ENCODE assay signal across 25 cellular contexts in the genomic region with DNA sequence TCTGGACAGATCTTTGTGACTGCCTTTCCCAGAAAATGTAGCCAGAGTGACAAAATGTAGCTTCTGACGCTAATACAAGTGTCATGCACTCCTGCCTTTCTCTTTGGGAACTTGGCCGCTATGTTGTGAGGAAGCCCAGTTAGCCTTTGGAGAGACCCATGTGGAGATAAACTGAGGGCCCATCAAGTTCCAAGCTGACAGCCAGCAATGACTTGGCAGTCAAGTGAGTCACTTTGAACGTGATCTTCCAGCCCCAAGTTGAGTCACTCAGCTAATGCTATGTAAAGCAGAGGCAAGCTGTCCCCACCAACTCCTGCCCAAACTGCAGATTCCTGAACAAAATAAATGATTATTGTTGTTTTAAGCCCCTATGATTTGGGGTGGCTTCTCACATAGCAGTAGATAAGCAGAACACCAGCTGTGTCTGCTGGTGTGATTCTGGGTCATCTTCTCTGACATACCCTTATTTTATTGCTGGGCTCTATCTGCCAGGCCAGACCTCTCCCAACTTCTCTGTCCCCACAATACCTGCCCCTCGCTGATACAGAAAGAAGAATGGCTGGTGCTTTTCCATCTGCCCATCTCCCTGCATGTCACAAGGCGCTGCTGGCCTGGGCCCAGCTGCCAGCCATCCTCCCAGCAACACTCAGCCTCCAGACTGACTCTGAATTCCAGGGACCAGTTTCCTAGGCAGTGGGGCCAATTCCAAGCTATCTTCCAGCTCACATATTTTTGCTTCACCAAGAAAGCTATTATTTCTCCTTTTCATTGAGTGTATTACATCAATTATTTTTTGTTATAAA.
A peak's percentile ranks its signal among the peaks of the same experiment; 100 is the strongest.
DNase-seq lines count a peak whose midpoint lies in the region; ATAC-seq, FAIRE-seq and TF ChIP-seq lines count a peak whose summit lies in the region.
"Had no signal": no experiment of that assay in that cellular context is flagged by ENCODE, and none has a peak within 500 bp of the region (broad histone marks: within the 10 kb centered on the region; RNA-seq: fewer than 3 reads in every experiment).

No MANE protein-coding gene starts in this region.

- no peaks in the 10 kb centered on the region for H3K36me3 ChIP-seq in heart left ventricle
- no peaks in the 10 kb centered on the region for H3K36me3 ChIP-seq in bronchial epithelial cell (ENCODE audit: control insufficient read depth, insufficient read depth, low read length)
- H3K36me3 ChIP-seq in upper lobe of left lung: no peaks in the 10 kb centered on the region
- H3K36me3 ChIP-seq: BE2C, heart right ventricle, tibial artery had no signal

- no peak overlapping the region for H3K27ac ChIP-seq in heart left ventricle
- no peak overlapping the region for H3K27ac ChIP-seq in upper lobe of left lung
- H3K27ac ChIP-seq: A549, heart right ventricle, skin epidermis, tibial artery had no signal

- peaks cover 3% of the 10 kb centered on the region for H3K4me1 Mint-ChIP-seq in activated naive CD8-positive, alpha-beta T cell treated with anti-CD3 and anti-CD28 coated beads for 36 hours
- H3K4me1 Mint-ChIP-seq: CD8-positive, alpha-beta memory T cell had no signal

- H3K36me3 Mint-ChIP-seq in activated naive CD8-positive, alpha-beta T cell treated with anti-CD3 and anti-CD28 coated beads for 36 hours: no peaks in the 10 kb centered on the region
- H3K36me3 Mint-ChIP-seq: CD8-positive, alpha-beta memory T cell had no signal

- H3K9me3 Mint-ChIP-seq in activated naive CD8-positive, alpha-beta T cell treated with anti-CD3 and anti-CD28 coated beads for 36 hours: no peaks in the 10 kb centered on the region
- H3K9me3 Mint-ChIP-seq: activated T-cell treated with anti-CD3 and anti-CD28 coated beads, Interleukin-2, amount 50 U/mL, for 24 hours; stimulated activated naive CD8-positive, alpha-beta T cell treated with anti-CD3 and anti-CD28 coated beads, Interleukin-15, Interleukin-2, amounts not matched to agents 100 ng/mL and 50 ng/mL, for 24 hours had no signal

- H3K4me3 ChIP-seq in heart left ventricle: no peak overlapping the region
- H3K4me3 ChIP-seq in bronchial epithelial cell (ENCODE audit: low read depth, low read length): no peak overlapping the region
- H3K4me3 ChIP-seq in upper lobe of left lung: no peak overlapping the region
- H3K4me3 ChIP-seq: A549, heart right ventricle, skin epidermis, tibial artery had no signal

- WGBS in heart left ventricle, 4 donors: 56 to 77% (median 66%) methylated on average over 5 of the region's 5 CpGs
- WGBS in upper lobe of left lung, 2 donors: 72 to 80% methylated on average over 5 of the region's 5 CpGs

- DNase-seq in heart left ventricle (no peak), cardiac septum (ENCODE audit: low spot score) (no peak), bronchial epithelial cell (ENCODE audit: low read depth) (peak; percentile 64), left ventricle myocardium superior (no peak), HuH-7.5 (ENCODE audit: low spot score) (no peak), upper lobe of left lung (no peak)
- no peak for DNase-seq in activated naive CD8-positive, alpha-beta T cell treated with anti-CD3 and anti-CD28 coated beads for 36 hours
- DNase-seq: activated CD4-positive, alpha-beta T cell treated with anti-CD3 and anti-CD28 coated beads for 48 hours; activated gamma-delta T cell; activated T-cell treated with anti-CD3 and anti-CD28 coated beads, Interleukin-2, amount 50 U/mL, for 24 hours; BE2C; CD8-positive, alpha-beta memory T cell; DMS153; GF-D8; heart right ventricle; Karpas-422; left colon; MV-4-11; NCI-H146; tibial artery had no signal

- no peak for FAIRE-seq in bronchial epithelial cell (lab: Jason Lieb, UNC)
- FAIRE-seq: A549 had no signal

- no peak overlapping the region for H3K4me3 Mint-ChIP-seq in activated naive CD8-positive, alpha-beta T cell treated with anti-CD3 and anti-CD28 coated beads for 36 hours
- H3K4me3 Mint-ChIP-seq: activated T-cell treated with anti-CD3 and anti-CD28 coated beads, Interleukin-2, amount 50 U/mL, for 24 hours; CD8-positive, alpha-beta memory T cell; stimulated activated naive CD8-positive, alpha-beta T cell treated with anti-CD3 and anti-CD28 coated beads, Interleukin-15, Interleukin-2, amounts not matched to agents 100 ng/mL and 50 ng/mL, for 24 hours had no signal

- H3K9me3 ChIP-seq in heart left ventricle (no peaks in the 10 kb centered on the region), upper lobe of left lung (no peaks in the 10 kb centered on the region)
- H3K9me3 ChIP-seq: A549, BE2C, heart right ventricle, tibial artery had no signal

- peak; percentile 26 to 60 (median 34) for ATAC-seq in heart left ventricle
- ATAC-seq in left ventricle myocardium superior: peak; percentile 63
- no peak for ATAC-seq in GM19328 (IDR thresholded peaks at IDR 0.05; ENCODE audit: unreplicated experiment)
- ATAC-seq in upper lobe of left lung (ENCODE audit: low FRiP score in 2 of 2): no peak
- ATAC-seq: A549, HCT116, left colon had no signal

- H3K27me3 ChIP-seq in heart left ventricle (peaks cover 0 to 37% (median 12%) of the 10 kb centered on the region in 9 donors), bronchial epithelial cell (ENCODE audit: control insufficient read depth, insufficient read depth, low read length) (no peaks in the 10 kb centered on the region), upper lobe of left lung (no peaks in the 10 kb centered on the region)
- H3K27me3 ChIP-seq: BE2C had no signal

- TF ChIP-seq POLR2A in heart left ventricle (IDR thresholded peaks at IDR 0.05) (no peak), upper lobe of left lung (IDR thresholded peaks at IDR 0.05) (no peak)

- peaks cover 32% of the 10 kb centered on the region for H3K27me3 Mint-ChIP-seq in activated naive CD8-positive, alpha-beta T cell treated with anti-CD3 and anti-CD28 coated beads for 36 hours

- TF ChIP-seq CTCF in heart left ventricle (IDR thresholded peaks at IDR 0.05) (no peak), bronchial epithelial cell (IDR thresholded peaks at IDR 0.05; ENCODE audit: insufficient read depth, low read length, severe bottlenecking) (no peak), upper lobe of left lung (IDR thresholded peaks at IDR 0.05) (no peak)

- intact Hi-C loops in heart left ventricle (cut with DNase I): loop anchor here in 2 of 10 donors (5.0 to 10.0 kb wide), 2 partner anchors 330 to 938 kb away; no protein-coding TSS in a partner anchor
- intact Hi-C loops in cardiac septum (cut with DNase I): no loop called here
- intact Hi-C loops in left ventricle myocardium superior (cut with micrococcal nuclease): no loop called here

- no peak for TF ChIP-seq EP300 in upper lobe of left lung (IDR thresholded peaks at IDR 0.05)

- no peak overlapping the region for H3K27ac Mint-ChIP-seq in activated naive CD8-positive, alpha-beta T cell treated with anti-CD3 and anti-CD28 coated beads for 36 hours
- H3K27ac Mint-ChIP-seq: activated T-cell treated with anti-CD3 and anti-CD28 coated beads, Interleukin-2, amount 50 U/mL, for 24 hours; CD8-positive, alpha-beta memory T cell; stimulated activated naive CD8-positive, alpha-beta T cell treated with anti-CD3 and anti-CD28 coated beads, Interleukin-15, Interleukin-2, amounts not matched to agents 100 ng/mL and 50 ng/mL, for 24 hours had no signal

- H3K4me1 ChIP-seq in heart left ventricle (peaks cover 0 to 3% (median 0%) of the 10 kb centered on the region in 12 donors), upper lobe of left lung (peaks cover 0 to 4% (median 0%) of the 10 kb centered on the region in 4 donors)
- H3K4me1 ChIP-seq: A549, BE2C had no signal

Comparison
In these comparisons a context has a peak if more than half of its experiments do, and no peak if none do; other contexts are left out.
1. ATAC-seq: peak in heart left ventricle (4 of 4) and left ventricle myocardium superior (single experiment); none in GM19328 (single experiment) and upper lobe of left lung (0 of 2).